In the genomic region with DNA sequence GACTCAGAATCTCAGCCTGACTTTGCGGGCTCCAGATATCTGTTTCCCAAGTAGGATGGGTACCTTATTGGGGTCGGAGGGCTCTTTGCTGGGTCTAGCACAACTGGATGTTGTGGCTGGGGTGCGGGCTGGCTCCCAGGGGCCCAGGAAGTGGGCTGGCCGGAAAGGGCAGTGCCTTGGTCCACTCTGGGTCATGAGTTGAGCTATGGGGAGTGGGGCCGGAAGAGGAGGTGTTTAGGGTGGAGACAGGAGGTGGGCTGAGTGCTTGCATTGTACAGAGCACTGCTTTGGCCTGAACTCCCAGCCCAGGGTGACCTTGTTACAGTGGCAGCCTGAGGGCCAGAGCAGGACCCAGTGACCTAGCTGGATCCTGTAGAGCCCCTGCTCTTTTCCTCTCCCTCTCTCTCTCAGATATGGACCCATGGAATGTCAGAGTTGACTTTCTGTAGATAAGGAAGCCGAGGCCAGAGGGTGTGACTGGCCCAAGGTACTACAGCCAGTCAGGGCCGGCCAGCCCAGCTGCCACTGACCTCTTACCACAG, we compare ENCODE assay signal across 8 cellular contexts. TPM values are rescaled to one million over a fixed set of nuclear protein-coding genes. Genes with fewer than 3 reads are reported as not detected.
DNase-seq lines count a peak whose midpoint lies in the region; ATAC-seq and TF ChIP-seq lines count a peak whose summit lies in the region.

No MANE protein-coding gene starts in this region.

- H3K27me3 Mint-ChIP-seq in CD8-positive, alpha-beta memory T cell = peaks cover 12 to 18% of the 10 kb centered on the region in 2 donors

- no peaks in the 10 kb centered on the region for H3K9me3 ChIP-seq in CD8-positive, alpha-beta memory T cell (ENCODE audit: low read length)
- H3K9me3 ChIP-seq in SJCRH30 (replicated peaks) (no peaks in the 10 kb centered on the region), esophagus muscularis mucosa (no peaks in the 10 kb centered on the region), neuron (ENCODE audit: low read length) (no peaks in the 10 kb centered on the region)

- POLR2A ChIA-PET in CD8-positive, alpha-beta memory T cell (lab: Charles Lee) = no interaction called here

- H3K4me1 ChIP-seq in CD8-positive, alpha-beta memory T cell (ENCODE audit: insufficient read depth, low read length) = peaks cover 8% of the 10 kb centered on the region
- H3K4me1 ChIP-seq in SJCRH30 = peaks cover 31% of the 10 kb centered on the region
- H3K4me1 ChIP-seq in esophagus muscularis mucosa = peaks cover 64 to 91% (median 87%) of the 10 kb centered on the region in 4 donors
- peaks cover 65% of the 10 kb centered on the region for H3K4me1 ChIP-seq in neuron (ENCODE audit: insufficient read depth, low read length)

- intact Hi-C loops in esophagus muscularis mucosa (cut with DNase I) = no loop called here

- no peak for TF ChIP-seq POLR2A in esophagus muscularis mucosa (IDR thresholded peaks at IDR 0.05; ENCODE audit: low read depth)

- no peaks in the 10 kb centered on the region for H3K36me3 ChIP-seq in CD8-positive, alpha-beta memory T cell (ENCODE audit: insufficient read depth, low read length)
- H3K36me3 ChIP-seq in SJCRH30 (no peaks in the 10 kb centered on the region), esophagus muscularis mucosa (peaks cover 19 to 47% (median 35%) of the 10 kb centered on the region in 4 donors), neuron (ENCODE audit: insufficient read depth, low read length) (peaks cover 11% of the 10 kb centered on the region)

- TF ChIP-seq EP300 in esophagus muscularis mucosa (IDR thresholded peaks at IDR 0.05) = no peak

- CTCF ChIA-PET in CD8-positive, alpha-beta memory T cell (lab: Charles Lee) = interaction anchor here (1.5 to 2.6 kb wide), 3 partner anchors 9 to 38 kb away, joined by 5 to 7 read pairs (median 5); no protein-coding TSS in a partner anchor

- no peak overlapping the region for H3K4me3 ChIP-seq in CD8-positive, alpha-beta memory T cell (ENCODE audit: low read length)
- H3K4me3 ChIP-seq in SJCRH30 (peak overlapping the region; percentile 74), esophagus muscularis mucosa (peak overlapping the region; percentile 58 to 69 (median 62)), neuron (ENCODE audit: low read length) (peak overlapping the region; percentile 89)

- H3K9me3 Mint-ChIP-seq in CD8-positive, alpha-beta memory T cell = no peaks in the 10 kb centered on the region

- H3K27ac ChIP-seq in CD8-positive, alpha-beta memory T cell (ENCODE audit: low read depth, low read length) = peak overlapping the region; percentile 33
- H3K27ac ChIP-seq in SJCRH30 = peak overlapping the region; percentile 85
- H3K27ac ChIP-seq in esophagus muscularis mucosa (replicated peaks in 1 of 4) = peak overlapping the region; percentile 87 to 92 (median 88)

- DNase-seq in CD8-positive, alpha-beta memory T cell = no peak
- no peak for DNase-seq in SJCRH30
- no peak for DNase-seq in esophagus muscularis mucosa (ENCODE audit: extremely low spot score)
- no peak for DNase-seq in OCI-M1 (lab: John Stamatoyannopoulos, UW)
- no peak for DNase-seq in NCI-H2196 (lab: John Stamatoyannopoulos, UW; ENCODE audit: unreplicated experiment)

- peaks cover 0 to 3% (median 2%) of the 10 kb centered on the region in 3 donors for H3K36me3 Mint-ChIP-seq in CD8-positive, alpha-beta memory T cell

- H3K27ac Mint-ChIP-seq in CD8-positive, alpha-beta memory T cell = peak overlapping the region in 1 of 8 donors; percentile 83

- 57% methylated on average over 7 of the region's 7 CpGs for WGBS in esophagus muscularis mucosa

- no peak for TF ChIP-seq CTCF in esophagus muscularis mucosa (IDR thresholded peaks at IDR 0.05)

- H2AFZ ChIP-seq in neuron (ENCODE audit: low read depth, low read length) = no peak overlapping the region

- H3K4me1 Mint-ChIP-seq in CD8-positive, alpha-beta memory T cell = peaks cover 8 to 14% (median 13%) of the 10 kb centered on the region in 3 donors

- peak overlapping the region in 5 of 7 donors; percentile 14 to 84 (median 69) for H3K4me3 Mint-ChIP-seq in CD8-positive, alpha-beta memory T cell

- peaks cover 5% of the 10 kb centered on the region for H3K27me3 ChIP-seq in CD8-positive, alpha-beta memory T cell (ENCODE audit: insufficient read depth, low read length, poor library complexity, severe bottlenecking)
- no peaks in the 10 kb centered on the region for H3K27me3 ChIP-seq in SJCRH30
- no peaks in the 10 kb centered on the region for H3K27me3 ChIP-seq in esophagus muscularis mucosa
- H3K27me3 ChIP-seq in neuron (ENCODE audit: insufficient read depth, low read length) = no peaks in the 10 kb centered on the region

- no peak for ATAC-seq in GM18868 (IDR thresholded peaks at IDR 0.05; ENCODE audit: unreplicated experiment)
- no peak for ATAC-seq in GM19328 (IDR thresholded peaks at IDR 0.05; ENCODE audit: unreplicated experiment)

RNA-seq across cellular contexts. Expression of gene PHLDB1, which starts 13.2 kb away (rescaled TPM):
- 1 to 10 TPM; 1.9 to 2.4 TPM for total RNA-seq in CD8-positive, alpha-beta memory T cell
- 0.82 TPM for polyA plus RNA-seq in CD8-positive, alpha-beta memory T cell
- 19.1 and 21.6 TPM in 2 replicates for total RNA-seq in SJCRH30 (2014; rRNA removed; shearing (Covaris generic))
- 10 to 100 TPM; 62.6 to 92.2 (median 78.9) TPM for total RNA-seq in esophagus muscularis mucosa

RNA-seq across cellular contexts. Expression of gene ARCN1, which starts 48.4 kb away (rescaled TPM):
- 100 to 1,000 TPM; 149 to 154 TPM for total RNA-seq in CD8-positive, alpha-beta memory T cell
- 148 TPM for polyA plus RNA-seq in CD8-positive, alpha-beta memory T cell
- 135 and 143 TPM in 2 replicates for total RNA-seq in SJCRH30 (2014; rRNA removed; shearing (Covaris generic))
- 100 to 1,000 TPM in 2 of 4 donors, 10 to 100 TPM in 2; 83.9 to 115 (median 102) TPM for total RNA-seq in esophagus muscularis mucosa

RNA-seq across cellular contexts. Expression of gene IFT46, which starts 54.9 kb away (rescaled TPM):
- 10 to 100 TPM; 29.5 to 30.1 TPM for total RNA-seq in CD8-positive, alpha-beta memory T cell
- polyA plus RNA-seq in CD8-positive, alpha-beta memory T cell = 7.4 TPM
- total RNA-seq in SJCRH30 (2014; rRNA removed; shearing (Covaris generic)) = 16.0 and 17.2 TPM in 2 replicates
- total RNA-seq in esophagus muscularis mucosa = 10 to 100 TPM; 21.3 to 31.6 (median 27.9) TPM

RNA-seq across cellular contexts. Expression of gene TREH, which starts 58.9 kb away (rescaled TPM):
- total RNA-seq in CD8-positive, alpha-beta memory T cell = not detected
- not detected for polyA plus RNA-seq in CD8-positive, alpha-beta memory T cell
- total RNA-seq in SJCRH30 (2014; rRNA removed; shearing (Covaris generic)) = not detected in 2 replicates
- not detected for total RNA-seq in esophagus muscularis mucosa

Comparison
In these comparisons a context has a peak if more than half of its experiments do, and no peak if none do; other contexts are left out.
1. H3K27ac ChIP-seq: peak in every context shown above with its lines; median percentile 88 in esophagus muscularis mucosa; 85 in SJCRH30; 33 in CD8-positive, alpha-beta memory T cell.